Comparison of ENCODE assay signal across 9 cellular contexts in the genomic region with DNA sequence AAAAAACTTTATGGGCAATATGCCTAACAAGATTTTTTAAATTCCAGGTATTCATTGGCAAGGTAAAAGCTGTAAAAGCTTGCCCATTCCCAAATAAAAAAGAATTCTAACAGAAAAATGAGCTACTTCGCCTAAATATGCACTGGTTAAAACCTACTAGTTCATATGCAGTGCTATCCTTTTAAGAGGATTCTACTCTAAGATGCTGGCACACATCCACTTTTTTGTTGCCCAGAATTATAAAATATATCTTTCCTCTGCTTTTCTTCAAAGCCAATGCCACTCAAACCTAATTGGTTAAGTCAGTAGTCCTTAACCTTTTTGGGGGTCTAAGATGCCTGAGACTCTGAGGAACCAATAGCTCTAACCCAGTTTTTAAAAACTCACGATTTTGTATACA. TPM values are rescaled to one million over a fixed set of nuclear protein-coding genes. Genes with fewer than 3 reads are reported as not detected.
DNase-seq lines count a peak whose midpoint lies in the region; ATAC-seq and TF ChIP-seq lines count a peak whose summit lies in the region.
"Had no signal": no experiment of that assay in that cellular context is flagged by ENCODE, and none has a peak within 500 bp of the region (broad histone marks: within the 10 kb centered on the region; RNA-seq: fewer than 3 reads in every experiment).

No MANE protein-coding gene starts in this region.

- no peaks in the 10 kb centered on the region for H3K36me3 ChIP-seq in hepatocyte (replicated peaks; ENCODE audit: insufficient read depth, low read depth)
- no peaks in the 10 kb centered on the region for H3K36me3 ChIP-seq in stomach smooth muscle (ENCODE audit: control insufficient read depth in 2 of 2, insufficient read depth in 2 of 2, low read length in 2 of 2)

- H3K4me1 Mint-ChIP-seq in activated CD4-positive, alpha-beta T cell treated with anti-CD3 and anti-CD28 coated beads, Interleukin-2, amount 10 ng/mL, durations not matched to agents 24 days and 14 days = peaks cover 42% of the 10 kb centered on the region
- H3K4me1 Mint-ChIP-seq in WTC11 = peaks cover 56% of the 10 kb centered on the region

- H2AFZ ChIP-seq in hepatocyte = no peak overlapping the region

- ATAC-seq in WTC11 = no peak

- POLR2A ChIA-PET in WTC11 (lab: Charles Lee) = interaction anchor here (0.5 to 0.6 kb wide), 3 partner anchors 146 to 364 kb away, joined by 3 to 5 read pairs (median 4); no protein-coding TSS in a partner anchor

- intact Hi-C loops in activated CD4-positive, alpha-beta T cell treated with anti-CD3 and anti-CD28 coated beads, Interleukin-2, amount 10 ng/mL, durations not matched to agents 24 days and 14 days (cut with micrococcal nuclease) = loop anchor here (5.0 kb wide), 4 partner anchors 108 to 1172 kb away; partner anchors contain the start of genes B3GNT2, EHBP1 and SANBR

- WGBS in hepatocyte (ENCODE audit: low lambda C conversion rate, missing lambda C conversion rate) = 41% methylated on average over 2 of the region's 2 CpGs

- no peaks in the 10 kb centered on the region for H3K9me3 Mint-ChIP-seq in activated CD4-positive, alpha-beta T cell treated with anti-CD3 and anti-CD28 coated beads, Interleukin-2, amount 10 ng/mL, durations not matched to agents 24 days and 14 days
- H3K9me3 Mint-ChIP-seq in WTC11 = no peaks in the 10 kb centered on the region

- peak overlapping the region; percentile 90 for H3K4me3 ChIP-seq in hepatocyte
- peak overlapping the region; percentile 95 to 100 for H3K4me3 ChIP-seq in stomach smooth muscle (ENCODE audit: low read length in 2 of 2)

- H3K27me3 Mint-ChIP-seq in activated CD4-positive, alpha-beta T cell treated with anti-CD3 and anti-CD28 coated beads, Interleukin-2, amount 10 ng/mL, durations not matched to agents 24 days and 14 days = peaks cover 4% of the 10 kb centered on the region
- no peaks in the 10 kb centered on the region; the same call in 1 of the 2 replicates for H3K27me3 Mint-ChIP-seq in WTC11 (ENCODE audit: low read depth)

- no peak for DNase-seq in activated CD4-positive, alpha-beta T cell treated with anti-CD3 and anti-CD28 coated beads, Interleukin-2, amount 10 ng/mL, durations not matched to agents 24 days and 14 days
- no peak for DNase-seq in activated CD4-positive, alpha-beta T cell treated with anti-CD3 and anti-CD28 coated beads, Interleukin-2, amount 50 U/mL, for 1 hour
- DNase-seq in WTC11 (ENCODE audit: low spot score) (no peak), hepatocyte (ENCODE audit: low spot score) (no peak), GM20000 (ENCODE audit: low spot score) (no peak), iPS-NIHi11 (ENCODE audit: low spot score) (no peak), NCI-H128 (lab: John Stamatoyannopoulos, UW; ENCODE audit: unreplicated experiment) (no peak)
- DNase-seq: activated CD4-positive, CD25-positive, alpha-beta regulatory T cell had no signal

- peaks cover 71% of the 10 kb centered on the region for H3K79me2 ChIP-seq in hepatocyte

- no peaks in the 10 kb centered on the region for H3K9me3 ChIP-seq in hepatocyte (ENCODE audit: low read depth)
- H3K9me3 ChIP-seq in stomach smooth muscle (ENCODE audit: control insufficient read depth in 2 of 2, low read length in 2 of 2) = no peaks in the 10 kb centered on the region

- no peaks in the 10 kb centered on the region for H3K27me3 ChIP-seq in hepatocyte
- H3K27me3 ChIP-seq in stomach smooth muscle (ENCODE audit: control insufficient read depth in 1 of 2, insufficient read depth in 2 of 2, low read length in 2 of 2) = no peaks in the 10 kb centered on the region

- peaks cover 66% of the 10 kb centered on the region for H4K20me1 ChIP-seq in hepatocyte (ENCODE audit: insufficient read depth, poor library complexity, severe bottlenecking)

- H3K27ac ChIP-seq in hepatocyte = peak overlapping the region; percentile 95
- H3K27ac ChIP-seq in stomach smooth muscle (ENCODE audit: low read length) = no peak overlapping the region

- H3K9me2 ChIP-seq in hepatocyte (replicated peaks; ENCODE audit: insufficient read depth) = no peaks in the 10 kb centered on the region

- peak overlapping the region; percentile 98 for H3K27ac Mint-ChIP-seq in activated CD4-positive, alpha-beta T cell treated with anti-CD3 and anti-CD28 coated beads, Interleukin-2, amount 10 ng/mL, durations not matched to agents 24 days and 14 days
- peak overlapping the region; percentile 100 for H3K27ac Mint-ChIP-seq in WTC11

- H3K4me1 ChIP-seq in hepatocyte (ENCODE audit: insufficient read depth) (peaks cover 5% of the 10 kb centered on the region), stomach smooth muscle (ENCODE audit: control insufficient read depth, insufficient read depth, low read length) (peaks cover 13% of the 10 kb centered on the region)

- H3K4me2 ChIP-seq in hepatocyte = peak overlapping the region; percentile 83

- TF ChIP-seq CTCF in WTC11 (IDR thresholded peaks at IDR 0.05) = no peak
- TF ChIP-seq CTCF in hepatocyte (IDR thresholded peaks at IDR 0.05; ENCODE audit: poor library complexity) = no peak
- TF ChIP-seq CTCF in GM20000 (IDR thresholded peaks at IDR 0.05; ENCODE audit: extremely low read depth, missing control alignments) = no peak

- H3K9ac ChIP-seq in stomach smooth muscle (ENCODE audit: low read length in 2 of 2) = peak overlapping the region in 1 of 2 donors; percentile 44

- peak overlapping the region; percentile 95 for H3K4me3 Mint-ChIP-seq in activated CD4-positive, alpha-beta T cell treated with anti-CD3 and anti-CD28 coated beads, Interleukin-2, amount 10 ng/mL, durations not matched to agents 24 days and 14 days
- peak overlapping the region; percentile 97 for H3K4me3 Mint-ChIP-seq in WTC11

- CTCF ChIA-PET in WTC11 (lab: Charles Lee) = interaction anchor here (1.4 kb wide), 1 partner anchor 109 kb away, joined by 5 read pairs; no protein-coding TSS in a partner anchor

- peaks cover 27% of the 10 kb centered on the region for H3K36me3 Mint-ChIP-seq in activated CD4-positive, alpha-beta T cell treated with anti-CD3 and anti-CD28 coated beads, Interleukin-2, amount 10 ng/mL, durations not matched to agents 24 days and 14 days (ENCODE audit: low read depth)
- H3K36me3 Mint-ChIP-seq in WTC11 = peaks cover 40% of the 10 kb centered on the region

TF ChIP-seq in WTC11, 78 proteins besides CTCF, POLR2A, EP300 and RAD21:
- no peak for TF ChIP-seq IRF2 (CRISPR knock-in tag; IDR thresholded peaks at IDR 0.05; ENCODE audit: borderline replicate concordance, low read depth)
- no peak for TF ChIP-seq ZNF425 (CRISPR knock-in tag; conservative IDR thresholded peaks at IDR 0.05)
- TF ChIP-seq SMAD4 (CRISPR knock-in tag; IDR thresholded peaks at IDR 0.05) = no peak
- TF ChIP-seq ZNF416 (CRISPR knock-in tag; IDR thresholded peaks at IDR 0.05) = no peak
- no peak for TF ChIP-seq NFYB (CRISPR knock-in tag; conservative IDR thresholded peaks at IDR 0.05; ENCODE audit: low read depth)
- no peak for TF ChIP-seq NR1H2 (CRISPR knock-in tag; IDR thresholded peaks at IDR 0.05)
- TF ChIP-seq RELA (CRISPR knock-in tag; IDR thresholded peaks at IDR 0.05; ENCODE audit: borderline replicate concordance) = no peak
- TF ChIP-seq, protein P1, sequence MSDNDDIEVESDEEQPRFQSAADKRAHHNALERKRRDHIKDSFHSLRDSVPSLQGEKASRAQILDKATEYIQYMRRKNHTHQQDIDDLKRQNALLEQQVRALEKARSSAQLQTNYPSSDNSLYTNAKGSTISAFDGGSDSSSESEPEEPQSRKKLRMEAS (CRISPR knock-in tag; IDR thresholded peaks at IDR 0.05) = no peak
- TF ChIP-seq ZNF121 (CRISPR knock-in tag; IDR thresholded peaks at IDR 0.05) = no peak

RNA-seq across cellular contexts. Expression of gene XPO1, which starts 3.2 kb away (rescaled TPM):
- 230 TPM in 2 replicates for total RNA-seq in activated CD4-positive, alpha-beta T cell treated with anti-CD3 and anti-CD28 coated beads, Interleukin-2, amount 10 ng/mL, durations not matched to agents 24 days and 14 days
- total RNA-seq in WTC11 (2021) (258 to 272 TPM (median 260 TPM) in 3 replicates), hepatocyte (151 and 172 TPM in 2 replicates)
- 44.1 and 58.3 TPM in 2 replicates for polyA plus RNA-seq in hepatocyte
